ENCODE assay signal across 28 cellular contexts in the genomic region with DNA sequence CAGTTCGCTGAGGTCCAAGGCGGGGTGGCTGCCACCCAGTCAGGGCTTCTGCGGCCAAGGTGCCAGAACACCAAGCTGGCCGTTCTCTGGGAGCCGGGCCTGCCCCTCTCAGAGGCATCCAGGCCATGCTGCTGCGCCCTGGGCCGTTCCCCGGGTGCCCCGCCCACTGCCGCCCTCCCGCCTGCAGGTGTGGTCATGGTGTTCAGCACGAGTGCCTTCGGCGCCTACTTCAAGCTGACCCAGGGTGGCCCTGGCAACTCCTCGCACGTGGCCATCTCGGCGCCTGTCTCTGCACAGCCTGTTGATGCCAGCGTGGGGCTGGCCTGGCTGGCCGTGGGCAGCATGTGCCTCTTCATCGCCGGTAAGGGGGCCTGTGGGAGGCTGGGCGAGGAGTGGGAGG.
"Had no signal": no experiment of that assay in that cellular context is flagged by ENCODE, and none has a peak within 500 bp of the region (broad histone marks: within the 10 kb centered on the region; RNA-seq: fewer than 3 reads in every experiment).

No MANE protein-coding gene starts in this region.

- H3K4me1 ChIP-seq: lower lobe of right lung, psoas muscle, tibial nerve, upper lobe of left lung had no signal

- ATAC-seq: effector memory CD8-positive, alpha-beta T cell; left ventricle myocardium superior; lower lobe of right lung; naive thymus-derived CD8-positive, alpha-beta T cell; right cardiac atrium; stimulated activated naive B cell treated with anti-CD40 and anti-IgM and Interleukin-4, amounts not matched to agents 10 μg/mL and 1 μg/mL and 100 μg/mL, for 72 hours had no signal

- H3K4me3 Mint-ChIP-seq: effector memory CD8-positive, alpha-beta T cell; naive thymus-derived CD8-positive, alpha-beta T cell; nephron progenitor cell; stimulated activated naive B cell treated with anti-CD40 and anti-IgM and Interleukin-4, amounts not matched to agents 10 μg/mL and 1 μg/mL and 100 μg/mL, for 72 hours; stimulated activated naive CD8-positive, alpha-beta T cell treated with anti-CD3 and anti-CD28 coated beads, Interleukin-15, Interleukin-2, amounts not matched to agents 100 ng/mL and 50 ng/mL, for 24 hours had no signal

- H3K27ac Mint-ChIP-seq: effector memory CD8-positive, alpha-beta T cell; naive thymus-derived CD8-positive, alpha-beta T cell; stimulated activated naive B cell treated with anti-CD40 and anti-IgM and Interleukin-4, amounts not matched to agents 10 μg/mL and 1 μg/mL and 100 μg/mL, for 72 hours; stimulated activated naive CD8-positive, alpha-beta T cell treated with anti-CD3 and anti-CD28 coated beads, Interleukin-15, Interleukin-2, amounts not matched to agents 100 ng/mL and 50 ng/mL, for 24 hours had no signal

- H3K27ac ChIP-seq: esophagus squamous epithelium, heart right ventricle, lower lobe of right lung, ovary, psoas muscle, skin epidermis, thoracic aorta, tibial nerve, upper lobe of left lung had no signal

- H3K27me3 ChIP-seq: esophagus squamous epithelium, heart right ventricle, ovary, tibial nerve, upper lobe of left lung had no signal

- DNase-seq: cortex of kidney; effector memory CD8-positive, alpha-beta T cell; erythroblast; esophagus squamous epithelium; foreskin melanocyte; glutamatergic neuron; heart right ventricle; hippocampal formation; kidney glomerular epithelial cell; left ventricle myocardium superior; lower lobe of right lung; naive thymus-derived CD8-positive, alpha-beta T cell; nephron progenitor cell; occipital lobe; ovary; psoas muscle; right cardiac atrium; stimulated activated CD4-positive, alpha-beta T cell treated with anti-CD3 and anti-CD28 coated beads, Interleukin-15, amount 100 ng/mL, for 24 hours; stimulated activated CD4-positive, alpha-beta T cell treated with anti-CD3 and anti-CD28 coated beads, Interleukin-2, amount 100 ng/mL, for 48 hours; stimulated activated naive B cell treated with anti-CD40 and anti-IgM and Interleukin-4, amounts not matched to agents 10 μg/mL and 1 μg/mL and 100 μg/mL, for 72 hours had no signal

- H3K4me3 ChIP-seq: esophagus squamous epithelium, heart right ventricle, lower lobe of right lung, ovary, psoas muscle, skin epidermis, thoracic aorta, tibial nerve, upper lobe of left lung had no signal

- H3K9me3 Mint-ChIP-seq: effector memory CD8-positive, alpha-beta T cell; naive thymus-derived CD8-positive, alpha-beta T cell; nephron progenitor cell; stimulated activated naive B cell treated with anti-CD40 and anti-IgM and Interleukin-4, amounts not matched to agents 10 μg/mL and 1 μg/mL and 100 μg/mL, for 72 hours; stimulated activated naive CD8-positive, alpha-beta T cell treated with anti-CD3 and anti-CD28 coated beads, Interleukin-15, Interleukin-2, amounts not matched to agents 100 ng/mL and 50 ng/mL, for 24 hours had no signal

- H3K9me3 ChIP-seq: esophagus squamous epithelium, heart right ventricle, lower lobe of right lung, ovary, psoas muscle, thoracic aorta, tibial nerve, upper lobe of left lung had no signal

- H3K27me3 Mint-ChIP-seq: effector memory CD8-positive, alpha-beta T cell; stimulated activated naive B cell treated with anti-CD40 and anti-IgM and Interleukin-4, amounts not matched to agents 10 μg/mL and 1 μg/mL and 100 μg/mL, for 72 hours had no signal

- H3K4me1 Mint-ChIP-seq: naive thymus-derived CD8-positive, alpha-beta T cell; nephron progenitor cell; stimulated activated naive B cell treated with anti-CD40 and anti-IgM and Interleukin-4, amounts not matched to agents 10 μg/mL and 1 μg/mL and 100 μg/mL, for 72 hours had no signal

- FAIRE-seq: endometrium, islet of Langerhans, urothelium cell line had no signal

- H3K36me3 ChIP-seq: ovary had no signal
